Comparison of ENCODE assay signal across 1 cellular context in the genomic region with DNA sequence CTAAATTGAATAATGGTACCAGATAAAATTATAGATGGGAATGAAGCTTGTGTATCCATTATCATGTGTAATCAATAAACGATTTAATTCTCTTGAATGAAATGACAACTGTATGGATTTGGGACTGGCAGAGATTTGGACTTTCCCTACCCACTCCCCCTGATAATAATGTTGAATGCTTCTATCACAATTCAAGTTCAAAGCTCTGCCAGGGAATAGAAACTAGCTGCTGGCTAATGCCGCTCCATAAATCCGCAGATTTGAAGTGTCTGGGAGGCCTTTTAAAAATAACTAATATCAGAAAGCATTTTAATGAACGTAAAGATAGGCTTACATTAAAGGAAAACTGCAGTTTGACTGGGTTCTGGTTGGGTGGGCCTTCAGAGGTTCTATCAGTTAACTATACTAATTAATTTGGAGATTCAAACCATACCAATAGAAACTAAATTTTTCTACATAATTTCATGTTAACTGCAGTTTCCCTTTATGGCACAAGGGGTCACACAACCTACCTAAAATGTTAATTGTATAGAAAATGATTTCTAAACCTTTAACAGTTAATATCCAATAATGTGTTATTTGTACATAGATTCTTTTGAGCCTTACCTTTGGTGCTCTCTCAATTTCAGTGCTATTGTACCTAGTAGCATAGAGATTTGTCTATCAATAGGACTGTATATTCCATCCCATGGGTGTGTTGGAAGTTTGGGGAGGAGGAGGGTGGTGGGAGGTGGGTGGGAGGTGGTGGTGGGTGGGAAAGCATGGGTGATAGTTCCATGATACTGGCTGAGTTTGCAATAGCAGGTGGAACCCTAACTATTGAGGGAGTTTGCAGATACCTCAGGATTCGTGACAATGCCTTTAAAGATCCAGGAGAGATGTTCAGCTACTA.
TF ChIP-seq lines count a peak whose summit lies in the region.

No MANE protein-coding gene starts in this region.

TF ChIP-seq in A549, 52 proteins besides CTCF, POLR2A, EP300 and RAD21 (continued from another document):
- TF ChIP-seq FOSB (CRISPR knock-in tag; IDR thresholded peaks at IDR 0.05) (peak; percentile 94), KDM5A (IDR thresholded peaks at IDR 0.05) (no peak), RARB (CRISPR knock-in tag; IDR thresholded peaks at IDR 0.05) (peak; percentile 56), MYC (IDR thresholded peaks at IDR 0.05; ENCODE audit: borderline replicate concordance, low read length) (no peak), ZNF302 (CRISPR knock-in tag; IDR thresholded peaks at IDR 0.05) (no peak), HOXB13 (CRISPR knock-in tag; IDR thresholded peaks at IDR 0.05; ENCODE audit: low read depth) (no peak)
- TF ChIP-seq, protein P1, sequence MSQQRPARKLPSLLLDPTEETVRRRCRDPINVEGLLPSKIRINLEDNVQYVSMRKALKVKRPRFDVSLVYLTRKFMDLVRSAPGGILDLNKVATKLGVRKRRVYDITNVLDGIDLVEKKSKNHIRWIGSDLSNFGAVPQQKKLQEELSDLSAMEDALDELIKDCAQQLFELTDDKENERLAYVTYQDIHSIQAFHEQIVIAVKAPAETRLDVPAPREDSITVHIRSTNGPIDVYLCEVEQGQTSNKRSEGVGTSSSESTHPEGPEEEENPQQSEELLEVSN (IDR thresholded peaks at IDR 0.05; ENCODE audit: borderline replicate concordance, low read depth): no peak
